Comparison of ENCODE assay signal across 9 cellular contexts in the genomic region with DNA sequence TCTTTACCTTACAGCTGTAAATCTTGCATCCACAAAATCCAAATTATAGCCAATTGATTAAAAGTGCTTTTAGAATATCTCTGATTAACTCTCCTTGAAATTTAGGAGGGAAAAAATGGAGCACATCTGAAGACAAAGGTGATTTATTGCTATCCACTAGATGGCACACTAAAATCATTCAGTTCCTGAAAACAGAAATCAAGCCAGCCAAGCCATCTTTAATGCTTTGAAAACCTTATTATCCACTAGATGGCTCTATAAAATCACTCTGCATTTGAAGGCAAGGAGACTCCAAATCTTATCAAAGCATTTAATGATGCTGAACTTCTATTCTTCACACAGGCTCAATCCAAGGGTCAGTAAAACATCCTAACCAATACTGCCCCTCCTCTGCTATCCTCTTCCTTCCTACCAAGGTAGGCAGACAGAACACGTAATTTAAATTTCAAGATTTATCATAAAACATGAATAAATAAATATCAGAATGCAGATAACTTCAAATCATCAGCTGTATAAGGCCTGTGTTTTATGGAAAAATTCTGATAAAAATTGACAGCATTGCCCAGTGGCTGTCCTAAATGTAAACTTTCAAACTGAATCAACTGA. TPM values are rescaled to one million over a fixed set of nuclear protein-coding genes. Genes with fewer than 3 reads are reported as not detected.
DNase-seq lines count a peak whose midpoint lies in the region; ATAC-seq and TF ChIP-seq lines count a peak whose summit lies in the region.
"Had no signal": no experiment of that assay in that cellular context is flagged by ENCODE, and none has a peak within 500 bp of the region (broad histone marks: within the 10 kb centered on the region; RNA-seq: fewer than 3 reads in every experiment).

No MANE protein-coding gene starts in this region.

- H3K36me3 Mint-ChIP-seq in natural killer cell treated with Interleukin-12 subunit alpha and Interleukin-12 subunit beta and Interleukin-15 and Interleukin-18, amount 100 ng/mL, for 72 hours: peaks cover 9% of the 10 kb centered on the region
- H3K36me3 Mint-ChIP-seq in T-helper 2 cell treated with Interferon-gamma antibody and Interleukin-4, amounts not matched to agents 5 μg/mL and 100 μg/mL, for 36 hours (ENCODE audit: low read depth): no peaks in the 10 kb centered on the region

- peak; percentile 69 for ATAC-seq in GM18867 (IDR thresholded peaks at IDR 0.05; ENCODE audit: unreplicated experiment)
- ATAC-seq in HG02973 (IDR thresholded peaks at IDR 0.05; ENCODE audit: unreplicated experiment): peak; percentile 73
- ATAC-seq in SK-N-SH treated with all-trans-retinoic acid at 6 μM for 48 hours: peak; percentile 84
- ATAC-seq in natural killer cell treated with Interleukin-12 subunit alpha and Interleukin-12 subunit beta and Interleukin-15 and Interleukin-18, amount 100 ng/mL, for 72 hours: peak; percentile 70 to 72

- H3K4me1 Mint-ChIP-seq in natural killer cell treated with Interleukin-12 subunit alpha and Interleukin-12 subunit beta and Interleukin-15 and Interleukin-18, amount 100 ng/mL, for 72 hours (ENCODE audit: low read depth in 2 of 2): peaks cover 0 to 3% of the 10 kb centered on the region in 2 donors
- no peaks in the 10 kb centered on the region for H3K4me1 Mint-ChIP-seq in T-helper 2 cell treated with Interferon-gamma antibody and Interleukin-4, amounts not matched to agents 5 μg/mL and 100 μg/mL, for 36 hours (ENCODE audit: low read depth)

- no peak for DNase-seq in BE2C
- peak; percentile 87 for DNase-seq in NCI-H146 (lab: John Stamatoyannopoulos, UW)
- DNase-seq in esophagus squamous epithelium (lab: John Stamatoyannopoulos, UW): no peak
- no peak for DNase-seq in natural killer cell treated with Interleukin-12 subunit alpha and Interleukin-12 subunit beta and Interleukin-15 and Interleukin-18, amount 100 ng/mL, for 72 hours (ENCODE audit: low spot score)
- no peak for DNase-seq in T-helper 2 cell treated with Interferon-gamma antibody and Interleukin-4, amounts not matched to agents 5 μg/mL and 100 μg/mL, for 36 hours (ENCODE audit: low spot score)

- H3K9me3 ChIP-seq in BE2C (no peaks in the 10 kb centered on the region), esophagus squamous epithelium (no peaks in the 10 kb centered on the region)

- H3K4me1 ChIP-seq in BE2C (peaks cover 19% of the 10 kb centered on the region), esophagus squamous epithelium (peaks cover 0 to 24% (median 0%) of the 10 kb centered on the region in 3 donors)

- intact Hi-C loops in esophagus squamous epithelium (cut with DNase I): no loop called here

- H3K27me3 Mint-ChIP-seq in natural killer cell treated with Interleukin-12 subunit alpha and Interleukin-12 subunit beta and Interleukin-15 and Interleukin-18, amount 100 ng/mL, for 72 hours: no peaks in the 10 kb centered on the region
- H3K27me3 Mint-ChIP-seq in T-helper 2 cell treated with Interferon-gamma antibody and Interleukin-4, amounts not matched to agents 5 μg/mL and 100 μg/mL, for 36 hours (ENCODE audit: low read depth): peaks cover 2% of the 10 kb centered on the region
- H3K27me3 Mint-ChIP-seq: IgD-negative memory B cell had no signal

- WGBS in esophagus squamous epithelium, 2 donors: 75 to 88% methylated on average over 1 of the region's 1 CpG

- TF ChIP-seq POLR2A in esophagus squamous epithelium (IDR thresholded peaks at IDR 0.05): peak in 1 of 4 donors; percentile 28

- H3K36me3 ChIP-seq in BE2C (no peaks in the 10 kb centered on the region; the same call in 1 of the 2 replicates), esophagus squamous epithelium (peaks cover 0 to 11% (median 0%) of the 10 kb centered on the region in 3 donors)

- H3K27ac Mint-ChIP-seq in natural killer cell treated with Interleukin-12 subunit alpha and Interleukin-12 subunit beta and Interleukin-15 and Interleukin-18, amount 100 ng/mL, for 72 hours: no peak overlapping the region
- no peak overlapping the region for H3K27ac Mint-ChIP-seq in T-helper 2 cell treated with Interferon-gamma antibody and Interleukin-4, amounts not matched to agents 5 μg/mL and 100 μg/mL, for 36 hours

- H3K27me3 ChIP-seq in BE2C (no peaks in the 10 kb centered on the region), esophagus squamous epithelium (no peaks in the 10 kb centered on the region)

- no peaks in the 10 kb centered on the region for H3K9me3 Mint-ChIP-seq in natural killer cell treated with Interleukin-12 subunit alpha and Interleukin-12 subunit beta and Interleukin-15 and Interleukin-18, amount 100 ng/mL, for 72 hours
- no peaks in the 10 kb centered on the region for H3K9me3 Mint-ChIP-seq in T-helper 2 cell treated with Interferon-gamma antibody and Interleukin-4, amounts not matched to agents 5 μg/mL and 100 μg/mL, for 36 hours
- H3K9me3 Mint-ChIP-seq: IgD-negative memory B cell had no signal

- H3K4me3 ChIP-seq in BE2C (ENCODE audit: low read depth, low read length) (no peak overlapping the region), esophagus squamous epithelium (no peak overlapping the region)

- TF ChIP-seq CTCF in BE2C (IDR thresholded peaks at IDR 0.05; ENCODE audit: low read depth, low read length) (peak; percentile 87), esophagus squamous epithelium (IDR thresholded peaks at IDR 0.05) (peak; percentile 60 to 96 (median 83))

- no peak overlapping the region for H3K27ac ChIP-seq in esophagus squamous epithelium

- no peak overlapping the region for H3K4me3 Mint-ChIP-seq in natural killer cell treated with Interleukin-12 subunit alpha and Interleukin-12 subunit beta and Interleukin-15 and Interleukin-18, amount 100 ng/mL, for 72 hours
- H3K4me3 Mint-ChIP-seq in T-helper 2 cell treated with Interferon-gamma antibody and Interleukin-4, amounts not matched to agents 5 μg/mL and 100 μg/mL, for 36 hours: no peak overlapping the region
- H3K4me3 Mint-ChIP-seq: IgD-negative memory B cell had no signal

TF ChIP-seq in SK-N-SH treated with all-trans-retinoic acid at 6 μM for 48 hours, 23 proteins besides CTCF, POLR2A, EP300 and RAD21 (continues in another document):
- TF ChIP-seq OSR1 (CRISPR knock-in tag; IDR thresholded peaks at IDR 0.05): no peak
- no peak for TF ChIP-seq ZFP30 (CRISPR knock-in tag; IDR thresholded peaks at IDR 0.05)
- TF ChIP-seq, protein P1, sequence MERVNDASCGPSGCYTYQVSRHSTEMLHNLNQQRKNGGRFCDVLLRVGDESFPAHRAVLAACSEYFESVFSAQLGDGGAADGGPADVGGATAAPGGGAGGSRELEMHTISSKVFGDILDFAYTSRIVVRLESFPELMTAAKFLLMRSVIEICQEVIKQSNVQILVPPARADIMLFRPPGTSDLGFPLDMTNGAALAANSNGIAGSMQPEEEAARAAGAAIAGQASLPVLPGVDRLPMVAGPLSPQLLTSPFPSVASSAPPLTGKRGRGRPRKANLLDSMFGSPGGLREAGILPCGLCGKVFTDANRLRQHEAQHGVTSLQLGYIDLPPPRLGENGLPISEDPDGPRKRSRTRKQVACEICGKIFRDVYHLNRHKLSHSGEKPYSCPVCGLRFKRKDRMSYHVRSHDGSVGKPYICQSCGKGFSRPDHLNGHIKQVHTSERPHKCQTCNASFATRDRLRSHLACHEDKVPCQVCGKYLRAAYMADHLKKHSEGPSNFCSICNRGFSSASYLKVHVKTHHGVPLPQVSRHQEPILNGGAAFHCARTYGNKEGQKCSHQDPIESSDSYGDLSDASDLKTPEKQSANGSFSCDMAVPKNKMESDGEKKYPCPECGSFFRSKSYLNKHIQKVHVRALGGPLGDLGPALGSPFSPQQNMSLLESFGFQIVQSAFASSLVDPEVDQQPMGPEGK (CRISPR knock-in tag; IDR thresholded peaks at IDR 0.05; ENCODE audit: borderline replicate concordance): no peak
- TF ChIP-seq SNAI2 (CRISPR knock-in tag; IDR thresholded peaks at IDR 0.05): no peak
- TF ChIP-seq PPARA (CRISPR knock-in tag; IDR thresholded peaks at IDR 0.05; ENCODE audit: borderline replicate concordance): no peak
- TF ChIP-seq, protein P2, sequence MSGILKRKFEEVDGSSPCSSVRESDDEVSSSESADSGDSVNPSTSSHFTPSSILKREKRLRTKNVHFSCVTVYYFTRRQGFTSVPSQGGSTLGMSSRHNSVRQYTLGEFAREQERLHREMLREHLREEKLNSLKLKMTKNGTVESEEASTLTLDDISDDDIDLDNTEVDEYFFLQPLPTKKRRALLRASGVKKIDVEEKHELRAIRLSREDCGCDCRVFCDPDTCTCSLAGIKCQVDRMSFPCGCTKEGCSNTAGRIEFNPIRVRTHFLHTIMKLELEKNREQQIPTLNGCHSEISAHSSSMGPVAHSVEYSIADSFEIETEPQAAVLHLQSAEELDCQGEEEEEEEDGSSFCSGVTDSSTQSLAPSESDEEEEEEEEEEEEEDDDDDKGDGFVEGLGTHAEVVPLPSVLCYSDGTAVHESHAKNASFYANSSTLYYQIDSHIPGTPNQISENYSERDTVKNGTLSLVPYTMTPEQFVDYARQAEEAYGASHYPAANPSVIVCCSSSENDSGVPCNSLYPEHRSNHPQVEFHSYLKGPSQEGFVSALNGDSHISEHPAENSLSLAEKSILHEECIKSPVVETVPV (CRISPR knock-in tag; IDR thresholded peaks at IDR 0.05): no peak
- no peak for TF ChIP-seq ZNF565 (CRISPR knock-in tag; conservative IDR thresholded peaks at IDR 0.05; ENCODE audit: low read depth)
- no peak for TF ChIP-seq ZC3H10 (CRISPR knock-in tag; IDR thresholded peaks at IDR 0.05)

RNA-seq across cellular contexts. Expression of a gene that starts 48.4 kb away (rescaled TPM):
- polyA plus RNA-seq in BE2C (2012; ENCODE audit: insufficient read depth, insufficient read length, low read depth): 67.1 TPM
- 10 to 100 TPM in 3 of 4 donors, 1 to 10 TPM in 1; 9.1 to 29.6 (median 13.8) TPM for total RNA-seq in esophagus squamous epithelium
- 10 to 100 TPM; 16.2 to 21.5 TPM for total RNA-seq in natural killer cell treated with Interleukin-12 subunit alpha and Interleukin-12 subunit beta and Interleukin-15 and Interleukin-18, amount 100 ng/mL, for 72 hours
